Comparison of ENCODE assay signal across 2 cellular contexts in the genomic region with DNA sequence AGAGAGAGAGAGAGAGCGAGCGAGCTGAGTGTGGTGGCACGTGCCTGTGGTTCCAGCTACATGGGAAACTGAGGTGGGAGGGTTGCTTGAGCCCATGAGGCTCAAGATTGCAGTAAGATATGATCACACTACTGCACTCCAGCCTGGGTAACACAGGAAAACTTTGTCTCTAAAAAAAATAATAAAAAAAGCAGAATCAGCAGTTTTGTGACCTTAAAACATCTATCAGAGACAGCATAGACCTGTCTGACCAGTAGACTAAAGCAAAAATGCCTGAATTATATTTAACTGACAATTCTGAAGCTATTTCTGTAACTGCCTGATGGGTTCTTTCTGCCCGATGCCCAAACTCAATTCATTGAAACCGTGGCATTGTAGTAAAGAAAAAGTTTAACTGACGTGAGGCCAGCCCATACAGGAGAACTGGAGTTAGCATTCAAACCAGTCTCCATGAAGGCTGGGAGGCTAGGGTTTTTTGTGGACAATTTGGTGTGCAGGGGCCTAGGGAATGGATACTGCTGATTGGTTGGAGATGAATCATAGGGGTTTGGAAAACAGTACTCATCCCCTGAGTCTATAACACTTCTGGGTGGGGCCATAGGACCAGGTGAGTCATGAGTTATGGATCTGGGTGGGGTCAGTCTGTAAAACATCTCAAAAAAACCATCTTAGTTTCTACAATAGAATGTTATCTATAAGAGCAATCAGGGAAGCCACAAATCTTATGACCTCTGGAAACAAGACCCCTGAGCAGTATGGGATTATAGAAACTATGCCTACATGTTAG.
TF ChIP-seq lines count a peak whose summit lies in the region.

No MANE protein-coding gene starts in this region.

TF ChIP-seq in IMR-90, 13 proteins besides CTCF, POLR2A, EP300 and RAD21:
- TF ChIP-seq BHLHE40 (IDR thresholded peaks at IDR 0.05; ENCODE audit: low read depth, low read length) (no peak), FOS (IDR thresholded peaks at IDR 0.05; ENCODE audit: low read depth, low read length) (no peak), MAFK (IDR thresholded peaks at IDR 0.05; ENCODE audit: low read depth, low read length) (peak; percentile 94)

TF ChIP-seq in K562, 482 proteins besides CTCF, POLR2A, EP300 and RAD21:
- TF ChIP-seq C11orf30 (IDR thresholded peaks at IDR 0.05; ENCODE audit: low read depth): peak; percentile 75
- no peak for TF ChIP-seq BCLAF1 (IDR thresholded peaks at IDR 0.05; ENCODE audit: borderline replicate concordance in 1 of 2, control insufficient read depth in 1 of 2, low read depth in 2 of 2, low read length in 1 of 2)
- TF ChIP-seq ZNF316 (IDR thresholded peaks at IDR 0.05): peak; percentile 91
- TF ChIP-seq, protein P1, sequence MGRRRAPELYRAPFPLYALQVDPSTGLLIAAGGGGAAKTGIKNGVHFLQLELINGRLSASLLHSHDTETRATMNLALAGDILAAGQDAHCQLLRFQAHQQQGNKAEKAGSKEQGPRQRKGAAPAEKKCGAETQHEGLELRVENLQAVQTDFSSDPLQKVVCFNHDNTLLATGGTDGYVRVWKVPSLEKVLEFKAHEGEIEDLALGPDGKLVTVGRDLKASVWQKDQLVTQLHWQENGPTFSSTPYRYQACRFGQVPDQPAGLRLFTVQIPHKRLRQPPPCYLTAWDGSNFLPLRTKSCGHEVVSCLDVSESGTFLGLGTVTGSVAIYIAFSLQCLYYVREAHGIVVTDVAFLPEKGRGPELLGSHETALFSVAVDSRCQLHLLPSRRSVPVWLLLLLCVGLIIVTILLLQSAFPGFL (CRISPR knock-in tag; IDR thresholded peaks at IDR 0.05): no peak
- no peak for TF ChIP-seq NR2F6 (CRISPR knock-in tag; IDR thresholded peaks at IDR 0.05)
- peak; percentile 88 for TF ChIP-seq MAFG (tag; conservative IDR thresholded peaks at IDR 0.05)
- TF ChIP-seq, protein P2, sequence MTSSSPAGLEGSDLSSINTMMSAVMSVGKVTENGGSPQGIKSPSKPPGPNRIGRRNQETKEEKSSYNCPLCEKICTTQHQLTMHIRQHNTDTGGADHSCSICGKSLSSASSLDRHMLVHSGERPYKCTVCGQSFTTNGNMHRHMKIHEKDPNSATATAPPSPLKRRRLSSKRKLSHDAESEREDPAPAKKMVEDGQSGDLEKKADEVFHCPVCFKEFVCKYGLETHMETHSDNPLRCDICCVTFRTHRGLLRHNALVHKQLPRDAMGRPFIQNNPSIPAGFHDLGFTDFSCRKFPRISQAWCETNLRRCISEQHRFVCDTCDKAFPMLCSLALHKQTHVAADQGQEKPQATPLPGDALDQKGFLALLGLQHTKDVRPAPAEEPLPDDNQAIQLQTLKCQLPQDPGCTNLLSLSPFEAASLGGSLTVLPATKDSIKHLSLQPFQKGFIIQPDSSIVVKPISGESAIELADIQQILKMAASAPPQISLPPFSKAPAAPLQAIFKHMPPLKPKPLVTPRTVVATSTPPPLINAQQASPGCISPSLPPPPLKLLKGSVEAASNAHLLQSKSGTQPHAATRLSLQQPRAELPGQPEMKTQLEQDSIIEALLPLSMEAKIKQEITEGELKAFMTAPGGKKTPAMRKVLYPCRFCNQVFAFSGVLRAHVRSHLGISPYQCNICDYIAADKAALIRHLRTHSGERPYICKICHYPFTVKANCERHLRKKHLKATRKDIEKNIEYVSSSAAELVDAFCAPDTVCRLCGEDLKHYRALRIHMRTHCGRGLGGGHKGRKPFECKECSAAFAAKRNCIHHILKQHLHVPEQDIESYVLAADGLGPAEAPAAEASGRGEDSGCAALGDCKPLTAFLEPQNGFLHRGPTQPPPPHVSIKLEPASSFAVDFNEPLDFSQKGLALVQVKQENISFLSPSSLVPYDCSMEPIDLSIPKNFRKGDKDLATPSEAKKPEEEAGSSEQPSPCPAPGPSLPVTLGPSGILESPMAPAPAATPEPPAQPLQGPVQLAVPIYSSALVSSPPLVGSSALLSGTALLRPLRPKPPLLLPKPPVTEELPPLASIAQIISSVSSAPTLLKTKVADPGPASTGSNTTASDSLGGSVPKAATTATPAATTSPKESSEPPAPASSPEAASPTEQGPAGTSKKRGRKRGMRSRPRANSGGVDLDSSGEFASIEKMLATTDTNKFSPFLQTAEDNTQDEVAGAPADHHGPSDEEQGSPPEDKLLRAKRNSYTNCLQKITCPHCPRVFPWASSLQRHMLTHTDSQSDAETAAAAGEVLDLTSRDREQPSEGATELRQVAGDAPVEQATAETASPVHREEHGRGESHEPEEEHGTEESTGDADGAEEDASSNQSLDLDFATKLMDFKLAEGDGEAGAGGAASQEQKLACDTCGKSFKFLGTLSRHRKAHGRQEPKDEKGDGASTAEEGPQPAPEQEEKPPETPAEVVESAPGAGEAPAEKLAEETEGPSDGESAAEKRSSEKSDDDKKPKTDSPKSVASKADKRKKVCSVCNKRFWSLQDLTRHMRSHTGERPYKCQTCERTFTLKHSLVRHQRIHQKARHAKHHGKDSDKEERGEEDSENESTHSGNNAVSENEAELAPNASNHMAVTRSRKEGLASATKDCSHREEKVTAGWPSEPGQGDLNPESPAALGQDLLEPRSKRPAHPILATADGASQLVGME (CRISPR knock-in tag; IDR thresholded peaks at IDR 0.05): no peak
- TF ChIP-seq MAFF (IDR thresholded peaks at IDR 0.05; ENCODE audit: low read length): peak; percentile 87
- no peak for TF ChIP-seq RFX1 (IDR thresholded peaks at IDR 0.05)
- TF ChIP-seq MAFK (IDR thresholded peaks at IDR 0.05; ENCODE audit: low read length): peak; percentile 82
